Comparison of ENCODE assay signal across 2 cellular contexts in the genomic region with DNA sequence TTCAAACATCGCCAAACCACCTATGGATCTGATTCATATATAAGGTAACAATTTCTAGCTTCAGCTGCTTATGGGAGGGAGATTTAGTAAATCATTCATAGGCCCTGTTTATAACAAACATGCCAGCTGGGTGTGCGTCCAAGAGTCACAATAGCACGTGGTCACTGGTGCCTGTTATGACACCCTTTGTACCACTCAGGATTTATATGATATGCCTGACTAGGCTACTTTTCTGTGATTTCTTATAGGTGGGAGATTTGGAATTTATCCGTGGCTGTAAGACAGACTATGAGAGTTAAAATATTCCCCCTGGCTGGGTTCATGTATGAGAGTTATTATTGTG. TPM values are rescaled to one million over a fixed set of nuclear protein-coding genes. Genes with fewer than 3 reads are reported as not detected.
"Had no signal": no experiment of that assay in that cellular context is flagged by ENCODE, and none has a peak within 500 bp of the region (broad histone marks: within the 10 kb centered on the region; RNA-seq: fewer than 3 reads in every experiment).

No MANE protein-coding gene starts in this region.

RNA-seq across cellular contexts. Expression of a gene that starts 13.1 kb away (rescaled TPM):
- total RNA-seq: G401, GM12878 had no signal
